29 cellular contexts compared by ENCODE assay signal in genomic region chr16:51419768-51420167, GRCh38.
A peak's percentile ranks its signal among the peaks of the same experiment; 100 is the strongest.
DNase-seq lines count a peak whose midpoint lies in the region; ATAC-seq, FAIRE-seq and TF ChIP-seq lines count a peak whose summit lies in the region.
"Had no signal": no experiment of that assay in that cellular context is flagged by ENCODE, and none has a peak within 500 bp of the region (broad histone marks: within the 10 kb centered on the region; RNA-seq: fewer than 3 reads in every experiment).

No MANE protein-coding gene starts in this region.

- no peaks in the 10 kb centered on the region for H3K36me3 ChIP-seq in MM.1S (replicated peaks; ENCODE audit: insufficient read depth, low read length)
- H3K36me3 ChIP-seq: Peyer's patch had no signal

- H3K9ac ChIP-seq in MM.1S (ENCODE audit: low read length), result no peak overlapping the region
- H3K9ac ChIP-seq: SK-N-SH had no signal

- H3K9me3 ChIP-seq in A549 (no peaks in the 10 kb centered on the region), MM.1S (replicated peaks; ENCODE audit: insufficient read depth, low read length) (no peaks in the 10 kb centered on the region)
- H3K9me3 ChIP-seq: Peyer's patch, SK-N-SH had no signal

- CTCF ChIA-PET in A549 (lab: Yijun Ruan, JAX), result interaction anchor here (0.7 to 1.2 kb wide), 2 partner anchors 9 to 10 kb away, joined by 3 read pairs; no protein-coding TSS in a partner anchor

- FAIRE-seq in A549 (lab: Jason Lieb, UNC), result no peak
- FAIRE-seq: G401.6, GM12891, H1 had no signal

- DNase-seq in A549 (ENCODE audit: low read depth in 1 of 2, low spot score in 1 of 2), result no peak
- DNase-seq in MM.1S, result peak; percentile 57
- DNase-seq in choroid plexus epithelial cell (ENCODE audit: low read depth), result peak; percentile 31
- DNase-seq in kidney tubule cell (ENCODE audit: low spot score), result peak; percentile 30
- no peak for DNase-seq in SK-N-DZ (ENCODE audit: low spot score)
- DNase-seq in Kasumi-1 (lab: John Stamatoyannopoulos, UW), result no peak
- DNase-seq in NCI-H69 (lab: John Stamatoyannopoulos, UW), result no peak
- no peak for DNase-seq in erythroblast (lab: John Stamatoyannopoulos, UW)
- DNase-seq: AML-193; C1 segment of cervical spinal cord; CD4-positive, alpha-beta memory T cell; COR-L47; DMS53; HCEC 1CT; KBM-7; NCI-H1048; NCI-H1417; NCI-H1694 treated with DMSO at 0.1 percent for 48 hours; NCI-H2081; NCI-H2227 treated with DMSO at 0.1 percent for 48 hours; NCI-H526 treated with DMSO at 0.1 percent for 48 hours; OCI-M1; Peyer's patch; SIG-M5; SK-N-SH; SW 1271 had no signal

- POLR2A ChIA-PET in A549 (lab: Yijun Ruan, JAX), result interaction anchor here (0.7 kb wide), 1 partner anchor 134 kb away, joined by 3 read pairs; no protein-coding TSS in a partner anchor

- no peak for TF ChIP-seq RAD21 in A549 (conservative IDR thresholded peaks at IDR 0.05 in 1 of 2, IDR thresholded peaks at IDR 0.05 in 1 of 2)

- no peaks in the 10 kb centered on the region for H4K20me1 ChIP-seq in MM.1S (ENCODE audit: insufficient read depth, low read length)

- no peaks in the 10 kb centered on the region for H3K79me2 ChIP-seq in MM.1S (ENCODE audit: low read length)

- no peak overlapping the region for H3K27ac ChIP-seq in A549
- no peak overlapping the region for H3K27ac ChIP-seq in MM.1S (ENCODE audit: low read length)
- H3K27ac ChIP-seq: Peyer's patch had no signal

- no peaks in the 10 kb centered on the region for H3F3A ChIP-seq in MM.1S (ENCODE audit: insufficient read depth, low read length)

- TF ChIP-seq CTCF in A549 (IDR thresholded peaks at IDR 0.05), result no peak
- no peak for TF ChIP-seq CTCF in MM.1S (IDR thresholded peaks at IDR 0.05; ENCODE audit: low read length)
- TF ChIP-seq CTCF in choroid plexus epithelial cell (conservative IDR thresholded peaks at IDR 0.05; ENCODE audit: low read depth, low read length), result no peak

- H3K4me1 ChIP-seq in A549 (no peaks in the 10 kb centered on the region), MM.1S (ENCODE audit: low read length) (no peaks in the 10 kb centered on the region)
- H3K4me1 ChIP-seq: Peyer's patch had no signal

- H2AFZ ChIP-seq in MM.1S (ENCODE audit: low read length), result no peak overlapping the region

- no peak for ATAC-seq in A549

- H3K27me3 ChIP-seq in MM.1S (replicated peaks; ENCODE audit: insufficient read depth, low read length), result no peaks in the 10 kb centered on the region
- H3K27me3 ChIP-seq: Peyer's patch had no signal

- TF ChIP-seq POLR2A in A549 (IDR thresholded peaks at IDR 0.05; ENCODE audit: low read length) (no peak), erythroblast (IDR thresholded peaks at IDR 0.05; ENCODE audit: low read length) (no peak)

- H3K4me2 ChIP-seq in A549 (no peak overlapping the region), MM.1S (ENCODE audit: low read depth, low read length) (no peak overlapping the region)
- H3K4me2 ChIP-seq: SK-N-SH had no signal

- no peak for TF ChIP-seq EP300 in A549 (IDR thresholded peaks at IDR 0.05)

- H3K4me3 ChIP-seq in A549 (no peak overlapping the region), MM.1S (ENCODE audit: low read length) (no peak overlapping the region), choroid plexus epithelial cell (ENCODE audit: low read depth, low read length) (no peak overlapping the region)
- H3K4me3 ChIP-seq: Peyer's patch had no signal

- WGBS in A549 (ENCODE audit: missing lambda C conversion rate), result 7% methylated on average over 2 of the region's 2 CpGs

- H3K9me2 ChIP-seq in MM.1S (replicated peaks; ENCODE audit: insufficient read depth, low read length), result no peaks in the 10 kb centered on the region
- H3K9me2 ChIP-seq: SK-N-SH had no signal

TF ChIP-seq in A549, 52 proteins besides CTCF, POLR2A, EP300 and RAD21:
- no peak for TF ChIP-seq KDM5A (IDR thresholded peaks at IDR 0.05)
- TF ChIP-seq JUNB (IDR thresholded peaks at IDR 0.05), result no peak
- no peak for TF ChIP-seq HOXA7 (CRISPR knock-in tag; IDR thresholded peaks at IDR 0.05)
- TF ChIP-seq RNF2 (IDR thresholded peaks at IDR 0.05; ENCODE audit: borderline replicate concordance, low read depth), result no peak
- TF ChIP-seq MAFK (IDR thresholded peaks at IDR 0.05; ENCODE audit: partially characterized antibody), result peak; percentile 58
- no peak for TF ChIP-seq PHF8 (IDR thresholded peaks at IDR 0.05; ENCODE audit: borderline replicate concordance, low read depth)
TF ChIP-seq in A549: peak in this region for 1.

Comparison
In these comparisons a context has a peak if more than half of its experiments do, and no peak if none do; other contexts are left out.
1. DNase-seq: peak in MM.1S (single experiment), choroid plexus epithelial cell (single experiment) and kidney tubule cell (single experiment); none in A549 (0 of 2), SK-N-DZ (single experiment), Kasumi-1 (0 of 2), NCI-H69 (single experiment) and erythroblast (0 of 2).